Comparison of ENCODE assay signal across 20 cellular contexts in genomic region chrX:44961817-44962607, GRCh38.
A peak's percentile ranks its signal among the peaks of the same experiment; 100 is the strongest.
DNase-seq lines count a peak whose midpoint lies in the region; ATAC-seq, FAIRE-seq and TF ChIP-seq lines count a peak whose summit lies in the region.
"Had no signal": no experiment of that assay in that cellular context is flagged by ENCODE, and none has a peak within 500 bp of the region (broad histone marks: within the 10 kb centered on the region; RNA-seq: fewer than 3 reads in every experiment).

No MANE protein-coding gene starts in this region.

- H3K4me3 ChIP-seq in HepG2 (replicated peaks in 1 of 3; ENCODE audit: insufficient read depth in 1 of 3, low read depth in 2 of 3, low read length in 3 of 3) (no peak overlapping the region), right lobe of liver (no peak overlapping the region)
- H3K4me3 ChIP-seq: BLaER1 treated with 17β-estradiol and CSF1 and Interleukin-3, amounts not matched to agents 10 nM and 100 nM had no signal

- H3K27me3 Mint-ChIP-seq in activated T-cell treated with anti-CD3 and anti-CD28 coated beads, Interleukin-2, amount 50 U/mL, for 24 hours, result no peaks in the 10 kb centered on the region
- H3K27me3 Mint-ChIP-seq in glutamatergic neuron (ENCODE audit: unreplicated experiment), result no peaks in the 10 kb centered on the region

- peaks cover 71% of the 10 kb centered on the region for H3K4me1 Mint-ChIP-seq in activated T-cell treated with anti-CD3 and anti-CD28 coated beads, Interleukin-2, amount 50 U/mL, for 24 hours (ENCODE audit: low read depth)
- peaks cover 2% of the 10 kb centered on the region for H3K4me1 Mint-ChIP-seq in glutamatergic neuron (ENCODE audit: low read depth, unreplicated experiment)

- no peak for DNase-seq in activated T-cell treated with anti-CD3 and anti-CD28 coated beads, Interleukin-2, amount 50 U/mL, for 24 hours
- DNase-seq in activated T-cell treated with anti-CD3 and anti-CD28 coated beads, Interleukin-2, amount 50 U/mL, for 48 hours, result no peak
- DNase-seq in HepG2 (ENCODE audit: low spot score) (no peak), right lobe of liver (no peak), dermis blood vessel endothelial cell (peak; percentile 5), NCI-H446 treated with DMSO at 0.1 percent for 48 hours (lab: John Stamatoyannopoulos, UW) (no peak), NCI-H69 (lab: John Stamatoyannopoulos, UW) (no peak), glutamatergic neuron (no peak)
- DNase-seq: Caco-2, DMS53, H9, Karpas-422, NCI-H1417, NCI-H1930, NCI-H2171, NCI-H82, Right ventricle myocardium superior had no signal

- BruUV-seq in HepG2 (replicated peaks; lab: Mats Ljungman, UMichigan), result TSS peak; percentile 16

- no peak for TF ChIP-seq RAD21 in HepG2 (CRISPR knock-in tag; IDR thresholded peaks at IDR 0.05)

- H2AFZ ChIP-seq in HepG2 (ENCODE audit: low read length), result no peak overlapping the region

- POLR2A ChIA-PET in HepG2 (lab: Yijun Ruan, JAX), result no interaction called here

- H3K4me1 ChIP-seq in HepG2 (ENCODE audit: insufficient read depth, low read length), result no peaks in the 10 kb centered on the region
- H3K4me1 ChIP-seq in right lobe of liver, result no peaks in the 10 kb centered on the region
- H3K4me1 ChIP-seq: Caco-2 had no signal

- 98% methylated on average over 6 of the region's 6 CpGs for WGBS in HepG2 (ENCODE audit: low lambda C conversion rate)
- WGBS in right lobe of liver (ENCODE audit: insufficient coverage, low coverage, low lambda C conversion rate, missing lambda C conversion rate), result 89% methylated on average over 6 of the region's 6 CpGs

- H3K36me3 ChIP-seq in HepG2 (replicated peaks in 1 of 2; ENCODE audit: control insufficient read depth in 1 of 2, insufficient read depth in 2 of 2, low read length in 2 of 2) (0 out of 5 replicates have a peak, but pooled peaks cover 0 to 3% of the 10 kb centered on the region in 2 experiments), right lobe of liver (no peaks in the 10 kb centered on the region)

- no peaks in the 10 kb centered on the region for H3K27me3 ChIP-seq in HepG2 (ENCODE audit: control insufficient read depth in 1 of 2, insufficient read depth in 2 of 2, low read length in 2 of 2)
- no peaks in the 10 kb centered on the region for H3K27me3 ChIP-seq in right lobe of liver
- H3K27me3 ChIP-seq: BLaER1 treated with 17β-estradiol and CSF1 and Interleukin-3, amounts not matched to agents 10 nM and 100 nM had no signal

- no peak for FAIRE-seq in HepG2 (lab: Jason Lieb, UNC)
- FAIRE-seq: GM18507 had no signal

- CTCF ChIA-PET in HepG2 (lab: Yijun Ruan, JAX; ENCODE audit: low intra/inter-chr PET ratio, low total read pairs), result no interaction called here

- H3K4me2 ChIP-seq in HepG2 (ENCODE audit: low read depth, low read length), result no peak overlapping the region

- TF ChIP-seq EP300 in HepG2 (IDR thresholded peaks at IDR 0.05; ENCODE audit: low read depth in 2 of 2, low read length in 2 of 2), result no peak
- no peak for TF ChIP-seq EP300 in HepG2 (CRISPR knock-in tag; IDR thresholded peaks at IDR 0.05; ENCODE audit: borderline replicate concordance)

- H3K27ac ChIP-seq in HepG2 (ENCODE audit: extremely low read length, insufficient read depth, low read length) (no peak overlapping the region), right lobe of liver (no peak overlapping the region)
- H3K27ac ChIP-seq: BLaER1 treated with 17β-estradiol and CSF1 and Interleukin-3, amounts not matched to agents 10 nM and 100 nM had no signal

- peaks cover 3% of the 10 kb centered on the region for H3K9me3 Mint-ChIP-seq in activated T-cell treated with anti-CD3 and anti-CD28 coated beads, Interleukin-2, amount 50 U/mL, for 24 hours
- no peaks in the 10 kb centered on the region for H3K9me3 Mint-ChIP-seq in glutamatergic neuron (ENCODE audit: unreplicated experiment)

- TF ChIP-seq CTCF in HepG2 (CRISPR knock-in tag; IDR thresholded peaks at IDR 0.05) (no peak), right lobe of liver (IDR thresholded peaks at IDR 0.05) (no peak), glutamatergic neuron (IDR thresholded peaks at IDR 0.05; ENCODE audit: partially characterized antibody, unreplicated experiment) (no peak)

- H3K9me3 ChIP-seq in HepG2 (ENCODE audit: low read length) (no peaks in the 10 kb centered on the region), right lobe of liver (no peaks in the 10 kb centered on the region)
- H3K9me3 ChIP-seq: Caco-2 had no signal

- no peak overlapping the region for H3K4me3 Mint-ChIP-seq in activated T-cell treated with anti-CD3 and anti-CD28 coated beads, Interleukin-2, amount 50 U/mL, for 24 hours
- H3K4me3 Mint-ChIP-seq in glutamatergic neuron (ENCODE audit: unreplicated experiment), result no peak overlapping the region
- H3K4me3 Mint-ChIP-seq: H9 had no signal

- H3K36me3 Mint-ChIP-seq in activated T-cell treated with anti-CD3 and anti-CD28 coated beads, Interleukin-2, amount 50 U/mL, for 24 hours (ENCODE audit: low read depth), result peaks cover 53% of the 10 kb centered on the region
- no peaks in the 10 kb centered on the region for H3K36me3 Mint-ChIP-seq in glutamatergic neuron (ENCODE audit: unreplicated experiment)

- ATAC-seq in HepG2, result no peak
- no peak for ATAC-seq in right lobe of liver
- ATAC-seq: Panc1 had no signal

- in situ Hi-C loops in HepG2 (cut with HindIII; ENCODE audit: extremely low pct_ligation_motif_present, low pct_unique_long_range_greater_than_20kb), result no loop called here

- H3K9ac ChIP-seq in HepG2 (ENCODE audit: insufficient read depth, low read depth, low read length), result no peak overlapping the region
- H3K9ac ChIP-seq: BLaER1 treated with 17β-estradiol and CSF1 and Interleukin-3, amounts not matched to agents 10 nM and 100 nM had no signal

- H4K20me1 ChIP-seq in HepG2 (ENCODE audit: insufficient read depth, low read length), result peaks cover 17% of the 10 kb centered on the region; the same call in 1 of the 2 replicates

- TF ChIP-seq POLR2A in HepG2 (IDR thresholded peaks at IDR 0.05; ENCODE audit: insufficient read depth in 1 of 2, low read depth in 2 of 2, low read length in 2 of 2) (no peak), right lobe of liver (IDR thresholded peaks at IDR 0.05) (no peak)

- H3K27ac Mint-ChIP-seq in activated T-cell treated with anti-CD3 and anti-CD28 coated beads, Interleukin-2, amount 50 U/mL, for 24 hours, result peak overlapping the region; percentile 10
- no peak overlapping the region for H3K27ac Mint-ChIP-seq in glutamatergic neuron (ENCODE audit: unreplicated experiment)
- H3K27ac Mint-ChIP-seq: H9 had no signal

- intact Hi-C loops in HepG2 (cut with micrococcal nuclease; ENCODE audit: unreplicated experiment) (no loop called here), right lobe of liver (cut with DNase I) (no loop called here)

- H3K79me2 ChIP-seq in HepG2 (ENCODE audit: insufficient read depth, low read length), result peaks cover 59% of the 10 kb centered on the region

TF ChIP-seq in HepG2, 621 proteins besides CTCF, POLR2A, EP300 and RAD21:
- TF ChIP-seq JUND (CRISPR knock-in tag; IDR thresholded peaks at IDR 0.05) (no peak), MLLT10 (CRISPR knock-in tag; IDR thresholded peaks at IDR 0.05) (no peak), SOX13 (IDR thresholded peaks at IDR 0.05) (no peak), SOX13 (CRISPR knock-in tag; conservative IDR thresholded peaks at IDR 0.05 in 1 of 2, IDR thresholded peaks at IDR 0.05 in 1 of 2) (no peak), ZNF576 (CRISPR knock-in tag; IDR thresholded peaks at IDR 0.05) (no peak), FOXK1 (CRISPR knock-in tag; IDR thresholded peaks at IDR 0.05; ENCODE audit: borderline replicate concordance, low read depth) (no peak), ELK4 (CRISPR knock-in tag; IDR thresholded peaks at IDR 0.05; ENCODE audit: borderline replicate concordance) (no peak), ZNF256 (CRISPR knock-in tag; conservative IDR thresholded peaks at IDR 0.05) (no peak), MXD4 (CRISPR knock-in tag; IDR thresholded peaks at IDR 0.05) (no peak), GPBP1L1 (CRISPR knock-in tag; IDR thresholded peaks at IDR 0.05) (no peak), NRL (CRISPR knock-in tag; IDR thresholded peaks at IDR 0.05; ENCODE audit: borderline replicate concordance) (no peak), HNF4G (IDR thresholded peaks at IDR 0.05; ENCODE audit: borderline replicate concordance, low read depth, low read length) (no peak), HNF4G (CRISPR knock-in tag; IDR thresholded peaks at IDR 0.05; ENCODE audit: borderline replicate concordance, low read depth) (no peak), ZNF382 (CRISPR knock-in tag; IDR thresholded peaks at IDR 0.05; ENCODE audit: borderline replicate concordance) (no peak), MATR3 (CRISPR knock-in tag; IDR thresholded peaks at IDR 0.05) (no peak), SCMH1 (CRISPR knock-in tag; IDR thresholded peaks at IDR 0.05; ENCODE audit: borderline replicate concordance) (no peak), SATB2 (CRISPR knock-in tag; IDR thresholded peaks at IDR 0.05) (no peak)
TF ChIP-seq in HepG2: peak in this region for 0.
